ENCODE assay signal across 25 cellular contexts in the genomic region with DNA sequence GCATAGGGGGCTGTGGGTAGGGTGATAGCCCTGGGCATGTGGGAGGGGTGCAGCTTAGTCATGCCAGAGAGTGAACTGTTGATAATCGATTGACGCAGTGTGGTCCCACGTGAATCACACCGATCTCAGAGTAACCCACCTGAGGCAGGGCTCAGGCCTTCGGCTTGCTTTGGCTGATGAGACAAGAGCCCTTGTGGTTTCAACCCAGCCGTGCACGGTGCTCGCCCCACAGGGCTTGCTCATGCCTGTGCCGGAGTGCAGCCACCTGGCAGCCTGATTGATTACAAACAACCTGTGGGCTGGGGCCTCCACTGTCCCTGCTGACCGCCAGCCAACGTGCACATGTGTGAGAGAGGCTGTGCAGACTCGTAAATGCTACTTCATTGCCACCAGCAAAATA.
"Had no signal": no experiment of that assay in that cellular context is flagged by ENCODE, and none has a peak within 500 bp of the region (broad histone marks: within the 10 kb centered on the region; RNA-seq: fewer than 3 reads in every experiment).

No MANE protein-coding gene starts in this region.

- DNase-seq: activated CD4-positive, alpha-beta memory T cell treated with anti-CD3 and anti-CD28 coated beads, Interleukin-2, amount 10 ng/mL, durations not matched to agents 7 days and 5 days; activated CD4-positive, alpha-beta T cell treated with anti-CD3 and anti-CD28 coated beads for 36 hours; activated CD4-positive, CD25-positive, alpha-beta regulatory T cell; activated CD4-positive, CD25-positive, alpha-beta regulatory T cell treated with anti-CD3 and anti-CD28 coated beads, Interleukin-2, amount 50 U/mL, for 72 hours; activated CD8-positive, alpha-beta memory T cell treated with anti-CD3 and anti-CD28 coated beads, Interleukin-2, amount 50 U/mL, for 48 hours; activated gamma-delta T cell treated with Interleukin-2 at 50 U/mL for 16 hours; activated naive CD4-positive, alpha-beta T cell treated with anti-CD3 and anti-CD28 coated beads, Interleukin-2, amount 50 U/mL, for 16 hours; activated naive CD4-positive, alpha-beta T cell treated with Interleukin-2 at 50 U/mL for 16 hours; activated T-cell treated with anti-CD3 and anti-CD28 coated beads for 4 hours; activated T-cell treated with anti-CD3 and anti-CD28 coated beads, Interleukin-2, amount 50 U/mL, for 24 hours; activated T-cell treated with anti-CD3 and anti-CD28 coated beads, Interleukin-2, amount 50 U/mL, for 72 hours; amniotic stem cell; anterior cingulate cortex; body of pancreas; caudate nucleus; cortex of kidney; dermis blood vessel endothelial cell; effector CD4-positive, alpha-beta T cell; effector memory CD8-positive, alpha-beta T cell; erythroblast; esophagus squamous epithelium; foreskin melanocyte; heart right ventricle; T-helper 2 cell had no signal

- H3K27ac ChIP-seq: body of pancreas, esophagus squamous epithelium, gastroesophageal sphincter, heart right ventricle had no signal

- ATAC-seq: activated CD4-positive, alpha-beta T cell treated with anti-CD3 and anti-CD28 coated beads for 36 hours; activated T-cell treated with anti-CD3 and anti-CD28 coated beads, Interleukin-2, amount 50 U/mL, for 72 hours; body of pancreas; effector memory CD8-positive, alpha-beta T cell; gastroesophageal sphincter; heart right ventricle had no signal

- H3K36me3 ChIP-seq: esophagus squamous epithelium, gastroesophageal sphincter, heart right ventricle had no signal

- H3K9me3 ChIP-seq: body of pancreas, esophagus squamous epithelium had no signal

- H3K4me1 ChIP-seq: body of pancreas, esophagus squamous epithelium, gastroesophageal sphincter, heart right ventricle had no signal

- H3K27me3 ChIP-seq: body of pancreas, esophagus squamous epithelium, heart right ventricle had no signal

- H3K4me3 ChIP-seq: body of pancreas, esophagus squamous epithelium, gastroesophageal sphincter, heart right ventricle had no signal
